23 cellular contexts compared by ENCODE assay signal in the genomic region with DNA sequence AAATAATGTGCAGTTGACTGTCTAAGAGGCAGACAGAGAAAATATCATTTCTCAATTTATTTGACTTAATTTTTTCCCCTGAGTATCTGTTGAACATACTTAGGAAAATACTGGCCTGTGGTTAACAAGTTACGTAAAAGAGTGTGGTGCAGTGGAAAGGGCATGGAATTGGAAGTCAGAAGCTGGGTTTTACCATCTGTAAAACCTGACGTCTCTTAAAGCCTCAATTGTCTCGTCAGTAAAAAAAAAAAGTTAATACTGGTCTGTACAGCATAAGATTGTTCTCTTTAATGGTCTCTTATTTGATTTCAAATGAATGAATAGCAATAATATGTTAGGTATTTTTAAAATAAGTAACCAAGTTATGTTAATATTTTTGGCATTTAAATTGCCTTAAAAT.
DNase-seq lines count a peak whose midpoint lies in the region; ATAC-seq, FAIRE-seq and TF ChIP-seq lines count a peak whose summit lies in the region.
"Had no signal": no experiment of that assay in that cellular context is flagged by ENCODE, and none has a peak within 500 bp of the region (broad histone marks: within the 10 kb centered on the region; RNA-seq: fewer than 3 reads in every experiment).

No MANE protein-coding gene starts in this region.

- H3K36me3 Mint-ChIP-seq in Caco-2 (ENCODE audit: insufficient read depth, unreplicated experiment): peaks cover 8% of the 10 kb centered on the region

- DNase-seq in Caco-2: no peak
- peak; percentile 8 for DNase-seq in NCI-H226
- peak; percentile 5 for DNase-seq in endothelial cell of umbilical vein (ENCODE audit: low read depth, low spot score)
- no peak for DNase-seq in DMS114 treated with DMSO at 0.1 percent for 48 hours (lab: John Stamatoyannopoulos, UW; ENCODE audit: unreplicated experiment)
- DNase-seq in DMS153 treated with DMSO at 0.1 percent for 48 hours (lab: John Stamatoyannopoulos, UW; ENCODE audit: unreplicated experiment): no peak
- DNase-seq in SIG-M5 (lab: John Stamatoyannopoulos, UW): no peak
- DNase-seq: activated CD8-positive, alpha-beta T cell treated with anti-CD3 and anti-CD28 coated beads, Interleukin-2, amount 10 ng/mL, durations not matched to agents 7 days and 5 days; activated naive CD4-positive, alpha-beta T cell treated with anti-CD3 and anti-CD28 coated beads, Interleukin-2, amount 50 U/mL, for 16 hours; activated T-cell treated with anti-CD3 and anti-CD28 coated beads, Interleukin-2, amount 50 U/mL, for 48 hours; head of caudate nucleus; immature natural killer cell; NCI-H2029; NCI-H510A treated with DMSO at 0.1 percent for 48 hours; pancreas; SHP77 treated with DMSO at 0.1 percent for 48 hours; stimulated activated CD4-positive, alpha-beta T cell treated with anti-CD3 and anti-CD28 coated beads, Interleukin-2, amount 100 ng/mL, for 48 hours; T-helper 2 cell; upper lobe of left lung had no signal

- H3K27ac Mint-ChIP-seq in Caco-2 (ENCODE audit: unreplicated experiment): peak overlapping the region; percentile 67
- H3K27ac Mint-ChIP-seq: activated CD8-positive, alpha-beta T cell treated with anti-CD3 and anti-CD28 coated beads, Interleukin-2, amount 10 ng/mL, durations not matched to agents 7 days and 5 days; GM23338; immature natural killer cell; WTC11 had no signal

- no peaks in the 10 kb centered on the region for H3K9me3 Mint-ChIP-seq in Caco-2 (ENCODE audit: unreplicated experiment)
- H3K9me3 Mint-ChIP-seq: immature natural killer cell had no signal

- TF ChIP-seq CTCF in Caco-2 (IDR thresholded peaks at IDR 0.05; ENCODE audit: insufficient read depth in 1 of 2, low read depth in 1 of 2, low read length in 1 of 2, severe bottlenecking in 1 of 2, unreplicated experiment in 1 of 2): no peak
- TF ChIP-seq CTCF in endothelial cell of umbilical vein (IDR thresholded peaks at IDR 0.05; ENCODE audit: extremely low read depth in 1 of 2, insufficient read depth in 1 of 2, low read depth in 1 of 2, low read length in 2 of 2): no peak
- no peak for TF ChIP-seq CTCF in neutrophil (IDR thresholded peaks at IDR 0.05)

- peak overlapping the region; percentile 59 for H3K4me2 ChIP-seq in endothelial cell of umbilical vein (ENCODE audit: insufficient read depth, low read length)
- H3K4me2 ChIP-seq: GM23338 had no signal

- H3K27me3 Mint-ChIP-seq in Caco-2 (ENCODE audit: insufficient read depth, unreplicated experiment): no peaks in the 10 kb centered on the region

- CTCF ChIA-PET in Caco-2 (lab: Charles Lee) (no interaction called here), endothelial cell of umbilical vein (lab: Charles Lee) (interaction anchor here (1.2 to 1.8 kb wide), 5 partner anchors 16 to 68 kb away, joined by 3 to 7 read pairs (median 4); partner anchors contain the start of genes PHTF2 and TMEM60)

- dilution Hi-C loops in endothelial cell of umbilical vein (cut with MboI; ENCODE audit: extremely low pct_ligation_motif_present, low sequenced_read_pairs): no loop called here

- FAIRE-seq in endothelial cell of umbilical vein (lab: Jason Lieb, UNC): no peak
- FAIRE-seq: pancreas had no signal

- no peak for TF ChIP-seq POLR2A in endothelial cell of umbilical vein (IDR thresholded peaks at IDR 0.05; ENCODE audit: low read depth, low read length)

- H4K20me1 ChIP-seq in endothelial cell of umbilical vein (replicated peaks; ENCODE audit: control insufficient read depth, extremely low read depth, insufficient read depth, low read length): no peaks in the 10 kb centered on the region

- no peaks in the 10 kb centered on the region for H3K9me1 ChIP-seq in endothelial cell of umbilical vein (replicated peaks; ENCODE audit: control insufficient read depth, extremely low read depth, insufficient read depth, low read length)

- H3K4me1 Mint-ChIP-seq in Caco-2 (ENCODE audit: low read depth, unreplicated experiment): peaks cover 29% of the 10 kb centered on the region

- H3K79me2 ChIP-seq in endothelial cell of umbilical vein (ENCODE audit: control insufficient read depth, insufficient read depth, low read length): no peaks in the 10 kb centered on the region

- POLR2A ChIA-PET in Caco-2 (lab: Charles Lee) (interaction anchor here (1.1 kb wide), 1 partner anchor 68 kb away, joined by 4 read pairs; the partner anchor contains the start of genes PHTF2 and TMEM60), endothelial cell of umbilical vein (lab: Charles Lee) (interaction anchor here (0.6 kb wide), 1 partner anchor 16 kb away, joined by 9 read pairs; no protein-coding TSS in a partner anchor)

- H3K27ac ChIP-seq in endothelial cell of umbilical vein (ENCODE audit: insufficient read depth, low read depth, low read length) (peak overlapping the region; percentile 95), neutrophil (peak overlapping the region; percentile 33)
- H3K27ac ChIP-seq: pancreas, upper lobe of left lung had no signal

- intact Hi-C loops in Caco-2 (cut with micrococcal nuclease; ENCODE audit: unreplicated experiment) (loop anchor here (2.0 kb wide), 2 partner anchors 54 to 68 kb away; partner anchors contain the start of genes PHTF2 and TMEM60), endothelial cell of umbilical vein (cut with micrococcal nuclease) (loop anchor here (1.0 kb wide), 1 partner anchor 32 kb away; no protein-coding TSS in a partner anchor)

- H3K9me3 ChIP-seq in Caco-2 (0 out of 2 replicates have a peak, but pooled peaks cover 11% of the 10 kb centered on the region), endothelial cell of umbilical vein (replicated peaks; ENCODE audit: control insufficient read depth, insufficient read depth, low read length) (no peaks in the 10 kb centered on the region), neutrophil (no peaks in the 10 kb centered on the region)
- H3K9me3 ChIP-seq: pancreas, upper lobe of left lung had no signal

- no peaks in the 10 kb centered on the region for H3K27me3 ChIP-seq in Caco-2 (replicated peaks; ENCODE audit: control insufficient read depth, insufficient read depth, low read length)
- no peaks in the 10 kb centered on the region for H3K27me3 ChIP-seq in endothelial cell of umbilical vein (ENCODE audit: control insufficient read depth in 2 of 2, insufficient read depth in 2 of 2, low read length in 2 of 2)
- H3K27me3 ChIP-seq in neutrophil: no peaks in the 10 kb centered on the region
- H3K27me3 ChIP-seq: pancreas, upper lobe of left lung had no signal

- H2AFZ ChIP-seq in endothelial cell of umbilical vein (ENCODE audit: low read depth, low read length): no peak overlapping the region
- H2AFZ ChIP-seq: GM23338 had no signal

- H3K4me3 ChIP-seq in Caco-2 (ENCODE audit: low read depth, low read length) (no peak overlapping the region), endothelial cell of umbilical vein (replicated peaks in 1 of 3; ENCODE audit: insufficient read depth in 1 of 3, low read depth in 1 of 3, low read length in 3 of 3) (no peak overlapping the region), neutrophil (ENCODE audit: low read depth in 1 of 2, low read length in 1 of 2) (no peak overlapping the region)
- H3K4me3 ChIP-seq: GM23338, lung, pancreas, upper lobe of left lung had no signal

- no peak overlapping the region for H3K4me3 Mint-ChIP-seq in Caco-2 (ENCODE audit: unreplicated experiment)
- H3K4me3 Mint-ChIP-seq: activated CD8-positive, alpha-beta T cell treated with anti-CD3 and anti-CD28 coated beads, Interleukin-2, amount 10 ng/mL, durations not matched to agents 7 days and 5 days; GM23338; immature natural killer cell; WTC11 had no signal

- BruUV-seq in Caco-2 (replicated peaks; lab: Mats Ljungman, UMichigan) (no TSS peak), endothelial cell of umbilical vein (replicated peaks; lab: Mats Ljungman, UMichigan) (TSS peak; percentile 97)

- H3K36me3 ChIP-seq in Caco-2 (ENCODE audit: control insufficient read depth, insufficient read depth, low read length): no peaks in the 10 kb centered on the region
- H3K36me3 ChIP-seq in endothelial cell of umbilical vein (ENCODE audit: control insufficient read depth in 2 of 2, extremely low read depth in 1 of 2, insufficient read depth in 2 of 2, low read length in 2 of 2): no peaks in the 10 kb centered on the region
- H3K36me3 ChIP-seq in neutrophil: no peaks in the 10 kb centered on the region
- H3K36me3 ChIP-seq: pancreas, upper lobe of left lung had no signal

- H3K9ac ChIP-seq in endothelial cell of umbilical vein (replicated peaks; ENCODE audit: extremely low read depth, insufficient read depth, low read length): peak overlapping the region; percentile 73

- no peak for ATAC-seq in GM21529 (IDR thresholded peaks at IDR 0.05; ENCODE audit: unreplicated experiment)
- ATAC-seq: activated CD8-positive, alpha-beta T cell treated with anti-CD3 and anti-CD28 coated beads, Interleukin-2, amount 10 ng/mL, durations not matched to agents 7 days and 5 days; GM23338; WTC11 had no signal

- H3K4me1 ChIP-seq in Caco-2 (peaks cover 26% of the 10 kb centered on the region), endothelial cell of umbilical vein (ENCODE audit: control insufficient read depth, extremely low read depth, insufficient read depth, low read length) (peaks cover 18% of the 10 kb centered on the region), neutrophil (ENCODE audit: control insufficient read depth in 1 of 2, insufficient read depth in 1 of 2, low read depth in 1 of 2, low read length in 1 of 2) (peaks cover 14 to 16% of the 10 kb centered on the region in 2 experiments)

TF ChIP-seq in endothelial cell of umbilical vein, 7 proteins besides CTCF, POLR2A, EP300 and RAD21:
- TF ChIP-seq JUN (IDR thresholded peaks at IDR 0.05; ENCODE audit: borderline replicate concordance, insufficient read depth, insufficient read length, low read depth) (no peak), GATA2 (IDR thresholded peaks at IDR 0.05; ENCODE audit: insufficient read depth, insufficient read length, low read depth, low read length) (no peak), POLR2AphosphoS5 (IDR thresholded peaks at IDR 0.05; ENCODE audit: insufficient read depth, low read depth, low read length) (no peak), MYC (IDR thresholded peaks at IDR 0.05; ENCODE audit: low read depth, low read length) (no peak), EZH2 (IDR thresholded peaks at IDR 0.05; ENCODE audit: borderline replicate concordance, low read depth, low read length, severe bottlenecking) (no peak), FOS (IDR thresholded peaks at IDR 0.05; ENCODE audit: borderline replicate concordance, insufficient read depth, low read length) (no peak)
- TF ChIP-seq, protein P1, sequence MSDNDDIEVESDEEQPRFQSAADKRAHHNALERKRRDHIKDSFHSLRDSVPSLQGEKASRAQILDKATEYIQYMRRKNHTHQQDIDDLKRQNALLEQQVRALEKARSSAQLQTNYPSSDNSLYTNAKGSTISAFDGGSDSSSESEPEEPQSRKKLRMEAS (IDR thresholded peaks at IDR 0.05; ENCODE audit: insufficient read depth, insufficient read length): no peak

Comparison
In these comparisons a context has a peak if more than half of its experiments do, and no peak if none do; other contexts are left out.
1. DNase-seq: peak in NCI-H226 (single experiment) and endothelial cell of umbilical vein (single experiment); none in Caco-2 (0 of 2), DMS114 treated with DMSO at 0.1 percent for 48 hours (single experiment), DMS153 treated with DMSO at 0.1 percent for 48 hours (single experiment) and SIG-M5 (single experiment).